In genomic region chr19:8390617-8390981, GRCh38 we compare ENCODE assay signal across 8 cellular contexts. TPM values are rescaled to one million over a fixed set of nuclear protein-coding genes. Genes with fewer than 3 reads are reported as not detected.
DNase-seq lines count a peak whose midpoint lies in the region; ATAC-seq and TF ChIP-seq lines count a peak whose summit lies in the region.

No MANE protein-coding gene starts in this region.

- peak overlapping the region; percentile 100 for H3K9ac ChIP-seq in HUES64 (ENCODE audit: low read depth, low read length)

- peak; percentile 34 for ATAC-seq in GM21515 (IDR thresholded peaks at IDR 0.05; ENCODE audit: unreplicated experiment)

- H3K9me2 ChIP-seq in OCI-LY7 (ENCODE audit: insufficient read depth, low read length) = no peaks in the 10 kb centered on the region

- H3K79me2 ChIP-seq in OCI-LY7 (ENCODE audit: insufficient read depth, low read depth, low read length) = peaks cover 12% of the 10 kb centered on the region; the same call in 1 of the 2 replicates

- H3K4me2 ChIP-seq in OCI-LY7 (ENCODE audit: low read length) = peak overlapping the region; percentile 84

- H3K4me3 ChIP-seq in HUES64 (ENCODE audit: low read length) = peak overlapping the region; percentile 90
- peak overlapping the region; percentile 93 for H3K4me3 ChIP-seq in OCI-LY7 (ENCODE audit: low read depth, low read length, poor library complexity, severe bottlenecking)
- peak overlapping the region; percentile 65 for H3K4me3 ChIP-seq in epithelial cell of proximal tubule (ENCODE audit: low read depth, low read length)

- BruUV-seq in OCI-LY7 (replicated peaks; lab: Mats Ljungman, UMichigan) = no TSS peak

- POLR2A ChIA-PET in OCI-LY7 (lab: Charles Lee) = interaction anchor here (0.6 to 1.6 kb wide), 4 partner anchors 11 to 92 kb away, joined by 4 to 6 read pairs (median 4); partner anchors contain the start of gene MARCHF2

- peaks cover 8% of the 10 kb centered on the region; the same call in 1 of the 2 replicates for H3K4me1 ChIP-seq in HUES64 (ENCODE audit: insufficient read depth, low read length)
- H3K4me1 ChIP-seq in OCI-LY7 (ENCODE audit: insufficient read depth, low read length, poor library complexity, severe bottlenecking) = peaks cover 14% of the 10 kb centered on the region

- H3K9me3 ChIP-seq in HUES64 (ENCODE audit: insufficient read depth, low read depth, low read length) (no peaks in the 10 kb centered on the region), OCI-LY7 (ENCODE audit: low read length) (peaks cover 11% of the 10 kb centered on the region; the same call in 1 of the 2 replicates)

- H3K27ac ChIP-seq in HUES64 (ENCODE audit: low read depth, low read length) (peak overlapping the region; percentile 100), OCI-LY7 (ENCODE audit: low read depth, low read length, poor library complexity, severe bottlenecking) (peak overlapping the region; percentile 87)

- peak overlapping the region; percentile 51; the same call in 1 of the 2 replicates for H2AFZ ChIP-seq in OCI-LY7 (ENCODE audit: low read length)

- intact Hi-C loops in OCI-LY7 (cut with micrococcal nuclease; ENCODE audit: unreplicated experiment) = no loop called here

- DNase-seq in D341Med (ENCODE audit: low spot score) = peak; percentile 93
- DNase-seq in OCI-LY7 (ENCODE audit: low spot score) = peak; percentile 92
- DNase-seq in activated T-cell treated with anti-CD3 and anti-CD28 coated beads, Interleukin-2, amount 50 U/mL, for 1 hour = peak; percentile 93
- no peak for DNase-seq in epithelial cell of proximal tubule (ENCODE audit: low read depth)
- DNase-seq in mucosa of gallbladder (ENCODE audit: low spot score) = peak; percentile 95
- peak; percentile 81 to 83 for DNase-seq in stimulated activated CD8-positive, alpha-beta memory T cell treated with anti-CD3 and anti-CD28 coated beads, Interleukin-4, amount 100 ng/mL, for 1 hour (ENCODE audit: low read depth in 2 of 2, low spot score in 1 of 2)

- no peaks in the 10 kb centered on the region for H3K27me3 ChIP-seq in HUES64 (ENCODE audit: insufficient read depth, low read length)

- CTCF ChIA-PET in OCI-LY7 (lab: Charles Lee; ENCODE audit: unreplicated experiment) = interaction anchor here (2.1 kb wide), 1 partner anchor 23 kb away, joined by 8 read pairs; the partner anchor contains the start of gene MARCHF2

- WGBS in HUES64 = under 1% methylated on average over 28 of the region's 28 CpGs

- TF ChIP-seq CTCF in OCI-LY7 (conservative IDR thresholded peaks at IDR 0.05; ENCODE audit: low read length) (no peak), epithelial cell of proximal tubule (conservative IDR thresholded peaks at IDR 0.05; ENCODE audit: low read depth, low read length) (no peak)

- 0 out of 2 replicates have a peak, but pooled peaks cover 6% of the 10 kb centered on the region for H4K20me1 ChIP-seq in OCI-LY7 (ENCODE audit: insufficient read depth, low read length)

- H3K36me3 ChIP-seq in HUES64 (ENCODE audit: insufficient read depth, low read length) (no peaks in the 10 kb centered on the region; the same call in 1 of the 2 replicates), OCI-LY7 (ENCODE audit: insufficient read depth, low read length) (no peaks in the 10 kb centered on the region; the same call in 1 of the 2 replicates)

RNA-seq across cellular contexts. Expression of gene RAB11B, which starts 0.4 kb away (rescaled TPM):
- polyA plus RNA-seq in HUES64 (2013, experiment 1 of 2) = 92.1 TPM
- polyA plus RNA-seq in HUES64 (2013, experiment 2 of 2) = 85.2 TPM
- total RNA-seq in OCI-LY7 (2014; rRNA removed; shearing (Covaris generic)) = 24.5 and 28.1 TPM in 2 replicates
- 84.9 and 96.8 TPM in 2 replicates for total RNA-seq in OCI-LY7 (2022)
- 16.6 and 23.3 TPM in 2 replicates for total RNA-seq in epithelial cell of proximal tubule
- 170 TPM for total RNA-seq in mucosa of gallbladder

RNA-seq across cellular contexts. Expression of gene MARCHF2, which starts 22.5 kb away (rescaled TPM):
- polyA plus RNA-seq in HUES64 (2013, experiment 1 of 2) = 11.4 TPM
- 17.1 TPM for polyA plus RNA-seq in HUES64 (2013, experiment 2 of 2)
- 8.1 and 14.1 TPM in 2 replicates for total RNA-seq in OCI-LY7 (2014; rRNA removed; shearing (Covaris generic))
- total RNA-seq in OCI-LY7 (2022) (12.1 and 12.4 TPM in 2 replicates), epithelial cell of proximal tubule (48.8 and 58.9 TPM in 2 replicates), mucosa of gallbladder (45.8 TPM)

RNA-seq across cellular contexts. Expression of gene ANGPTL4, which starts 26.6 kb away (rescaled TPM):
- polyA plus RNA-seq in HUES64 (2013, experiment 1 of 2) = 1.5 TPM
- polyA plus RNA-seq in HUES64 (2013, experiment 2 of 2) = 1.3 TPM
- not detected in 2 replicates for total RNA-seq in OCI-LY7 (2014; rRNA removed; shearing (Covaris generic))
- not detected in 2 replicates for total RNA-seq in OCI-LY7 (2022)
- 16.6 and 82.0 TPM in 2 replicates for total RNA-seq in epithelial cell of proximal tubule
- 5.3 TPM for total RNA-seq in mucosa of gallbladder

RNA-seq across cellular contexts. Expression of gene KANK3, which starts 47.5 kb away (rescaled TPM):
- polyA plus RNA-seq in HUES64 (2013, experiment 1 of 2) = 0.85 TPM
- 0.89 TPM for polyA plus RNA-seq in HUES64 (2013, experiment 2 of 2)
- 0.22 TPM in 1 of 2 replicates, not detected in the other for total RNA-seq in OCI-LY7 (2014; rRNA removed; shearing (Covaris generic))
- 0.11 and 0.57 TPM in 2 replicates for total RNA-seq in OCI-LY7 (2022)
- 0.29 and 2.2 TPM in 2 replicates for total RNA-seq in epithelial cell of proximal tubule
- total RNA-seq in mucosa of gallbladder = 7.7 TPM

RNA-seq across cellular contexts. Expression of gene HNRNPM, which starts 54.2 kb away (rescaled TPM):
- 364 TPM for polyA plus RNA-seq in HUES64 (2013, experiment 1 of 2)
- polyA plus RNA-seq in HUES64 (2013, experiment 2 of 2) = 312 TPM
- 90.0 and 111 TPM in 2 replicates for total RNA-seq in OCI-LY7 (2014; rRNA removed; shearing (Covaris generic))
- total RNA-seq in OCI-LY7 (2022) = 264 and 280 TPM in 2 replicates
- 134 and 169 TPM in 2 replicates for total RNA-seq in epithelial cell of proximal tubule
- 152 TPM for total RNA-seq in mucosa of gallbladder
